ENCODE assay signal across 19 cellular contexts in the genomic region with DNA sequence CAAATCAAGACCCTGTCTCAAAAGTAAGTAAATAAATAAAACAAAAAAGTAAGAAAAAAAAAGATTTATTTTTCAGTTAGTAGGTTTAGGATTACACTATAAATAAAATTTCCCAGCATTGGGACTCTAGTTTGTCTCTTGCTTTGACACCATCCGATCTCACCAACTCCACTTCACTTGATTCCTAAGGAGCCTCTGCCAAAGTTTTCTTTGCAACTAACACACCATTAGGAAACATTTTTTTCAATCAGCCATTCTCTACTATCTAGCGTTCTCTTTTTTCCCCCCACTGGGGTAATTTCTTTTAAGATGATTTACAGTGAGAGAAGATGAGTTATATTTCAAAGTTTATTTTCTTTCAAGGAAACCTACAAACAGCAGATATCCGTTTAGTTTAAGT. TPM values are rescaled to one million over a fixed set of nuclear protein-coding genes. Genes with fewer than 3 reads are reported as not detected.
DNase-seq lines count a peak whose midpoint lies in the region; ATAC-seq, FAIRE-seq and TF ChIP-seq lines count a peak whose summit lies in the region.
"Had no signal": no experiment of that assay in that cellular context is flagged by ENCODE, and none has a peak within 500 bp of the region (broad histone marks: within the 10 kb centered on the region; RNA-seq: fewer than 3 reads in every experiment).

No MANE protein-coding gene starts in this region.

- H3K27me3 ChIP-seq in Karpas-422 (ENCODE audit: low read length) (0 out of 2 replicates have a peak, but pooled peaks cover 2% of the 10 kb centered on the region), breast epithelium (no peaks in the 10 kb centered on the region), keratinocyte (ENCODE audit: control insufficient read depth, extremely low read depth, insufficient read depth, low read length) (no peaks in the 10 kb centered on the region), stomach smooth muscle (ENCODE audit: control insufficient read depth in 1 of 2, insufficient read depth in 2 of 2, low read length in 2 of 2) (no peaks in the 10 kb centered on the region), hepatocyte (no peaks in the 10 kb centered on the region)
- H3K27me3 ChIP-seq: dorsolateral prefrontal cortex, neutrophil had no signal

- H3K27ac ChIP-seq in Karpas-422 (ENCODE audit: low read length) (no peak overlapping the region), breast epithelium (no peak overlapping the region), keratinocyte (ENCODE audit: control insufficient read depth, insufficient read depth, low read length) (peak overlapping the region; percentile 31), stomach smooth muscle (ENCODE audit: low read length) (no peak overlapping the region), hepatocyte (no peak overlapping the region)
- H3K27ac ChIP-seq: neutrophil had no signal

- no peaks in the 10 kb centered on the region for H3K9me1 ChIP-seq in keratinocyte (ENCODE audit: control insufficient read depth, extremely low read depth, insufficient read depth, low read length)

- no peak for FAIRE-seq in keratinocyte (lab: Jason Lieb, UNC)
- FAIRE-seq: GM19239, islet of Langerhans had no signal

- TF ChIP-seq CTCF in breast epithelium (IDR thresholded peaks at IDR 0.05) (no peak), keratinocyte (optimal IDR thresholded peaks at IDR 0.05 in 1 of 3, IDR thresholded peaks at IDR 0.05 in 1 of 3, conservative IDR thresholded peaks at IDR 0.05 in 1 of 3; ENCODE audit: extremely low read depth in 1 of 3, insufficient read depth in 2 of 3, low read length in 3 of 3) (no peak), hepatocyte (IDR thresholded peaks at IDR 0.05; ENCODE audit: poor library complexity) (no peak), progenitor cell of endocrine pancreas (IDR thresholded peaks at IDR 0.05; ENCODE audit: unreplicated experiment) (no peak)

- H3K4me1 ChIP-seq in Karpas-422 (ENCODE audit: low read length), result peaks cover 6% of the 10 kb centered on the region
- H3K4me1 ChIP-seq in breast epithelium, result no peaks in the 10 kb centered on the region
- H3K4me1 ChIP-seq in keratinocyte (ENCODE audit: control insufficient read depth, extremely low read depth, insufficient read depth, low read length), result peaks cover 13% of the 10 kb centered on the region
- no peaks in the 10 kb centered on the region for H3K4me1 ChIP-seq in stomach smooth muscle (ENCODE audit: control insufficient read depth, insufficient read depth, low read length)
- peaks cover 6% of the 10 kb centered on the region for H3K4me1 ChIP-seq in hepatocyte (ENCODE audit: insufficient read depth)

- H3K4me2 ChIP-seq in Karpas-422 (ENCODE audit: low read depth, low read length, poor library complexity, severe bottlenecking) (peak overlapping the region; percentile 3), keratinocyte (ENCODE audit: control insufficient read depth, extremely low read depth, insufficient read depth, low read depth, low read length) (peak overlapping the region; percentile 68), hepatocyte (no peak overlapping the region)

- H2AFZ ChIP-seq in Karpas-422 (ENCODE audit: low read length) (no peak overlapping the region), keratinocyte (ENCODE audit: control insufficient read depth, low read length) (peak overlapping the region; percentile 83), hepatocyte (no peak overlapping the region)

- no peaks in the 10 kb centered on the region for H3K27me3 Mint-ChIP-seq in progenitor cell of endocrine pancreas
- H3K27me3 Mint-ChIP-seq: activated CD4-positive, alpha-beta T cell treated with anti-CD3 and anti-CD28 coated beads, Interleukin-2, amount 10 ng/mL, durations not matched to agents 24 days and 14 days had no signal

- no peak for TF ChIP-seq POLR2A in breast epithelium (IDR thresholded peaks at IDR 0.05)

- H3K4me1 Mint-ChIP-seq in progenitor cell of endocrine pancreas (ENCODE audit: low read depth), result peaks cover 5% of the 10 kb centered on the region

- H4K20me1 ChIP-seq in Karpas-422 (ENCODE audit: insufficient read depth, low read depth, low read length) (no peaks in the 10 kb centered on the region), keratinocyte (ENCODE audit: control insufficient read depth, extremely low read depth, insufficient read depth, low read length) (no peaks in the 10 kb centered on the region), hepatocyte (ENCODE audit: insufficient read depth, poor library complexity, severe bottlenecking) (no peaks in the 10 kb centered on the region)

- H3K79me2 ChIP-seq in Karpas-422 (ENCODE audit: low read length), result no peaks in the 10 kb centered on the region
- no peaks in the 10 kb centered on the region for H3K79me2 ChIP-seq in keratinocyte (ENCODE audit: control insufficient read depth, insufficient read depth, low read length)
- H3K79me2 ChIP-seq in hepatocyte, result peaks cover 19% of the 10 kb centered on the region

- H3K27ac Mint-ChIP-seq in progenitor cell of endocrine pancreas, result no peak overlapping the region
- H3K27ac Mint-ChIP-seq: activated CD4-positive, alpha-beta T cell treated with anti-CD3 and anti-CD28 coated beads, Interleukin-2, amount 10 ng/mL, durations not matched to agents 24 days and 14 days had no signal

- H3K4me3 ChIP-seq in Karpas-422 (ENCODE audit: low read length) (no peak overlapping the region), breast epithelium (peak overlapping the region in 2 of 3 donors; percentile 30 to 47), keratinocyte (ENCODE audit: control insufficient read depth in 2 of 3, extremely low read depth in 1 of 3, insufficient read depth in 2 of 3, low read depth in 1 of 3, low read length in 3 of 3) (peak overlapping the region in 1 of 3 experiments; percentile 8), stomach smooth muscle (ENCODE audit: low read length in 2 of 2) (peak overlapping the region; percentile 1 to 3), hepatocyte (no peak overlapping the region)

- peaks cover 22% of the 10 kb centered on the region for H3K9me3 Mint-ChIP-seq in progenitor cell of endocrine pancreas (ENCODE audit: low read depth)

- H3K9me3 ChIP-seq in Karpas-422 (ENCODE audit: low read length) (peaks cover 13% of the 10 kb centered on the region), breast epithelium (peaks cover 6 to 14% of the 10 kb centered on the region in 2 donors), keratinocyte (ENCODE audit: control insufficient read depth, low read depth, low read length) (peaks cover 3% of the 10 kb centered on the region), stomach smooth muscle (ENCODE audit: control insufficient read depth in 2 of 2, low read length in 2 of 2) (peaks cover 0 to 13% of the 10 kb centered on the region in 2 donors), hepatocyte (ENCODE audit: low read depth) (peaks cover 14% of the 10 kb centered on the region)

- intact Hi-C loops in breast epithelium (cut with DNase I; ENCODE audit: low total_unique reads), result no loop called here

- no peak for DNase-seq in Karpas-422
- DNase-seq in breast epithelium (ENCODE audit: low spot score in 2 of 2), result no peak
- no peak for DNase-seq in keratinocyte (ENCODE audit: low read depth, low spot score)
- DNase-seq in hepatocyte (ENCODE audit: low spot score), result no peak
- DNase-seq in activated effector memory CD4-positive, alpha-beta T cell treated with anti-CD3 and anti-CD28 coated beads, Interleukin-2, amount 50 U/mL, for 16 hours, result no peak
- DNase-seq in progenitor cell of endocrine pancreas (ENCODE audit: low spot score, unreplicated experiment), result no peak
- DNase-seq: activated CD4-positive, alpha-beta T cell treated with anti-CD3 and anti-CD28 coated beads, Interleukin-2, amount 10 ng/mL, durations not matched to agents 24 days and 14 days; activated effector memory CD4-positive, alpha-beta T cell treated with Interleukin-2 at 50 U/mL for 16 hours; Calu3; dorsolateral prefrontal cortex; NCI-H1930; NK-92 treated with Interleukin-12 subunit alpha and Interleukin-12 subunit beta, amount 100 ng/mL, for 24 hours; RPMI8226 had no signal

- H3K9me2 ChIP-seq in Karpas-422 (replicated peaks; ENCODE audit: insufficient read depth, low read length) (no peaks in the 10 kb centered on the region; the same call in 1 of the 2 replicates), hepatocyte (replicated peaks; ENCODE audit: insufficient read depth) (no peaks in the 10 kb centered on the region)

- 78% methylated on average over 3 of the region's 3 CpGs for WGBS in hepatocyte (ENCODE audit: low lambda C conversion rate, missing lambda C conversion rate)

- no peaks in the 10 kb centered on the region for H3K36me3 ChIP-seq in Karpas-422 (ENCODE audit: insufficient read depth, low read length)
- no peaks in the 10 kb centered on the region for H3K36me3 ChIP-seq in breast epithelium
- H3K36me3 ChIP-seq in keratinocyte (ENCODE audit: control insufficient read depth in 2 of 2, extremely low read depth in 1 of 2, insufficient read depth in 2 of 2, low read length in 2 of 2), result no peaks in the 10 kb centered on the region
- no peaks in the 10 kb centered on the region for H3K36me3 ChIP-seq in stomach smooth muscle (ENCODE audit: control insufficient read depth in 2 of 2, insufficient read depth in 2 of 2, low read length in 2 of 2)
- H3K36me3 ChIP-seq in hepatocyte (replicated peaks; ENCODE audit: insufficient read depth, low read depth), result no peaks in the 10 kb centered on the region
- H3K36me3 ChIP-seq: neutrophil had no signal

- H3K36me3 Mint-ChIP-seq in progenitor cell of endocrine pancreas (ENCODE audit: insufficient read depth), result peaks cover 17% of the 10 kb centered on the region

- H3K9ac ChIP-seq in Karpas-422 (ENCODE audit: low read length), result no peak overlapping the region
- H3K9ac ChIP-seq in keratinocyte (ENCODE audit: control insufficient read depth, extremely low read depth, insufficient read depth, low read length), result peak overlapping the region; percentile 28
- H3K9ac ChIP-seq in stomach smooth muscle (ENCODE audit: low read length in 2 of 2), result peak overlapping the region in 1 of 2 donors; percentile 0

- ATAC-seq in GM21786 (IDR thresholded peaks at IDR 0.05; ENCODE audit: unreplicated experiment), result no peak
- ATAC-seq: HCT116 had no signal

- dilution Hi-C loops in keratinocyte (cut with MboI; ENCODE audit: extremely low pct_ligation_motif_present, low sequenced_read_pairs), result no loop called here

- H3K4me3 Mint-ChIP-seq in progenitor cell of endocrine pancreas (ENCODE audit: low read depth), result no peak overlapping the region
- H3K4me3 Mint-ChIP-seq: activated CD4-positive, alpha-beta T cell treated with anti-CD3 and anti-CD28 coated beads, Interleukin-2, amount 10 ng/mL, durations not matched to agents 24 days and 14 days had no signal

RNA-seq across cellular contexts. Expression of gene NEMP2, which starts 10.6 kb away (rescaled TPM):
- 10.6 and 11.1 TPM in 2 replicates for total RNA-seq in Karpas-422 (2014; rRNA removed; shearing (Covaris generic); ENCODE audit: low replicate concordance)
- total RNA-seq in breast epithelium (1 to 10 TPM; 4.5 to 6.6 (median 5.2) TPM), hepatocyte (8.1 and 9.9 TPM in 2 replicates), progenitor cell of endocrine pancreas (10.2 and 13.9 TPM in 2 replicates)
- polyA plus RNA-seq in keratinocyte (1.1 to 2.1 TPM (median 1.9 TPM) in 3 replicates), hepatocyte (3.2 and 6.2 TPM in 2 replicates)
- polyA plus RNA-seq in keratinocyte (2011; ENCODE audit: low read depth), result 1.2 TPM
- polyA plus RNA-seq in keratinocyte (2011; cell fraction: cytosol; rRNA removed), result 0.62 and 0.91 TPM in 2 replicates
- 1.3 and 1.7 TPM in 2 replicates for polyA plus RNA-seq in keratinocyte (2011; cell fraction: nucleus; rRNA removed)
- polyA plus RNA-seq in keratinocyte (2012; ENCODE audit: low replicate concordance), result 0.61 and 1.7 TPM in 2 replicates
- polyA minus RNA-seq in keratinocyte, result 0.49 to 5.1 TPM (median 1.8 TPM) in 3 replicates
- polyA minus RNA-seq in keratinocyte (2011; cell fraction: cytosol; rRNA and poly(A)+ RNA removed), result 1.3 TPM
- polyA minus RNA-seq in keratinocyte (2011; cell fraction: nucleus; rRNA and poly(A)+ RNA removed), result 1.1 and 2.9 TPM in 2 replicates

Comparison
In these comparisons a context has a peak if more than half of its experiments do, and no peak if none do; other contexts are left out.
1. H3K4me3 ChIP-seq: peak in breast epithelium (2 of 3) and stomach smooth muscle (2 of 2); none in Karpas-422 (single experiment) and hepatocyte (single experiment).